In genomic region chr18:73924836-73925235, GRCh38 we compare ENCODE assay signal across 1 cellular context.
TF ChIP-seq lines count a peak whose summit lies in the region.

No MANE protein-coding gene starts in this region.

TF ChIP-seq in IMR-90, 13 proteins besides CTCF, POLR2A, EP300 and RAD21 (continued from another document):
- TF ChIP-seq ELK1 (IDR thresholded peaks at IDR 0.05; ENCODE audit: borderline replicate concordance, low read depth, low read length) (no peak), RCOR1 (IDR thresholded peaks at IDR 0.05; ENCODE audit: insufficient replicate concordance, low read length) (no peak), MAZ (IDR thresholded peaks at IDR 0.05; ENCODE audit: borderline replicate concordance, low read depth, low read length) (no peak), NFE2L2 (IDR thresholded peaks at IDR 0.05; ENCODE audit: low read depth, low read length) (no peak), CEBPB (IDR thresholded peaks at IDR 0.05; ENCODE audit: low read depth, low read length) (no peak)
